ENCODE assay signal across 17 cellular contexts in the genomic region with DNA sequence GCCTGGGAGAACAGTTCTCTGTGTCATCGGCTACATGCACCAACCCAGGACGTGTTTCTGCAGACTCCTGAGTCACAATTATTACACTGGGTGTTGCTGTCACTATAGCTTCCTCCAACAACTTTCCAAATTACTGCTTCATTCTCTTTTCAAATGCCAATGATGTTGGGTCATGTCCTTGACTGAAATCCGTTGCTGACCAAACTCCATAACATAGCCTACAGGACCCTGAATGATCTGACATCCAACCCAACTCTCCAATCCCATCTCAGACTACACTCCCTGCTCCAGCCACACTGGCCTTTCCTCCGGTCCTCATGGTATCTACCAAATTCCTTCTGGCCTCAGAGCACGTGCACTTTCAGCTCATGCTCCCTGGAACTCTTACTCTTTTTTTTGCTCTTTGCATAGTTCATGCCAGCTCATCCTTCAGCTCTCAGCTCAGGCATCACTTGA.
DNase-seq lines count a peak whose midpoint lies in the region; FAIRE-seq and TF ChIP-seq lines count a peak whose summit lies in the region.
"Had no signal": no experiment of that assay in that cellular context is flagged by ENCODE, and none has a peak within 500 bp of the region (broad histone marks: within the 10 kb centered on the region; RNA-seq: fewer than 3 reads in every experiment).

No MANE protein-coding gene starts in this region.

- H3K4me3 ChIP-seq in fibroblast of mammary gland (ENCODE audit: control insufficient read depth, low read depth, low read length): no peak overlapping the region
- H3K4me3 ChIP-seq: heart right ventricle had no signal

- CTCF ChIA-PET in RWPE1 (lab: Yijun Ruan, JAX): no interaction called here

- no peak overlapping the region for H3K27ac ChIP-seq in RWPE1
- H3K27ac ChIP-seq: heart right ventricle, HL-60 had no signal

- FAIRE-seq in urothelium cell line (lab: Jason Lieb, UNC): no peak

- TF ChIP-seq CTCF in RWPE1 (conservative IDR thresholded peaks at IDR 0.05; ENCODE audit: low read depth) (no peak), fibroblast of mammary gland (conservative IDR thresholded peaks at IDR 0.05; ENCODE audit: control insufficient read depth, insufficient read depth, low read depth, low read length) (no peak)

- POLR2A ChIA-PET in RWPE1 (lab: Yijun Ruan, JAX; ENCODE audit: low non-redundant PET): no interaction called here

- DNase-seq in GM04504 (ENCODE audit: low read depth) (peak; percentile 25), RWPE1 (ENCODE audit: low spot score) (peak; percentile 13), fibroblast of mammary gland (ENCODE audit: low read depth) (peak; percentile 75), urothelium cell line (ENCODE audit: low spot score) (peak; percentile 14), GOT3 (lab: John Stamatoyannopoulos, UW) (no peak), DMS79 treated with DMSO at 0.1 percent for 48 hours (lab: John Stamatoyannopoulos, UW) (no peak), activated T-cell treated with anti-CD3 and anti-CD28 coated beads for 4 hours (no peak)
- DNase-seq: activated T-cell treated with anti-CD3 and anti-CD28 coated beads, Interleukin-2, amount 50 U/mL, for 72 hours; C1 segment of cervical spinal cord; dermis blood vessel endothelial cell; heart right ventricle; KBM-7; NCI-H1105; posterior cingulate gyrus; stimulated activated CD4-positive, alpha-beta T cell treated with anti-CD3 and anti-CD28 coated beads, Interleukin-4, amount 100 ng/mL, for 24 hours; substantia nigra had no signal

Comparison
In these comparisons a context has a peak if more than half of its experiments do, and no peak if none do; other contexts are left out.
1. DNase-seq: peak in GM04504 (single experiment), RWPE1 (single experiment), fibroblast of mammary gland (single experiment) and urothelium cell line (single experiment); none in GOT3 (single experiment), DMS79 treated with DMSO at 0.1 percent for 48 hours (single experiment) and activated T-cell treated with anti-CD3 and anti-CD28 coated beads for 4 hours (single experiment).